9 cellular contexts compared by ENCODE assay signal in the genomic region with DNA sequence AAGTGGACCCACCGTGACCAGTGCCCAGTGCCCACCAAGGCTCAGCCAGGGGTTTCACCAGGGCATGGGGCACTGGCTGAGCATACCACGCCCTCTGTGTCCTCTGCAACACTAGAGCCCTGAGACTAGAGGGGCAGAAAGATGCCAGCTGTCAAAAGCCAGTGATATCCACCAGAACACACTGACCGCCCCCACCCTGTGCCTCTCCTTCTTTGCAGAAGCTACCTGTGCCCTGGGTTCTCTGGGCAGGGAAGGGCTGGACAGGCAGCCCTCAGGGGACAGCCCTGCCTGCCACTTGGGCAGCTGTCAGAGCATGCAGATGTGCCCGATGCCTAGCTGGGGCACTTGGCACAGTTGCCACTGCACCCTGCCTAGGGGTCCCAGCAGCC. TPM values are rescaled to one million over a fixed set of nuclear protein-coding genes. Genes with fewer than 3 reads are reported as not detected.
DNase-seq lines count a peak whose midpoint lies in the region; ATAC-seq, FAIRE-seq and TF ChIP-seq lines count a peak whose summit lies in the region.
"Had no signal": no experiment of that assay in that cellular context is flagged by ENCODE, and none has a peak within 500 bp of the region (broad histone marks: within the 10 kb centered on the region; RNA-seq: fewer than 3 reads in every experiment).

No MANE protein-coding gene starts in this region.

- TF ChIP-seq CTCF in A549 (IDR thresholded peaks at IDR 0.05) (no peak), LNCaP clone FGC (IDR thresholded peaks at IDR 0.05; ENCODE audit: control insufficient read depth, extremely low read depth, insufficient read depth) (no peak), colonic mucosa (IDR thresholded peaks at IDR 0.05) (no peak), mucosa of descending colon (IDR thresholded peaks at IDR 0.05) (no peak)

- CTCF ChIA-PET in A549 (lab: Yijun Ruan, JAX): interaction anchor here (0.6 to 4.9 kb wide), 47 partner anchors 8 to 940 kb away, joined by 3 to 42 read pairs (median 6); a partner anchor contains a TSS

- no peak for TF ChIP-seq RAD21 in A549 (conservative IDR thresholded peaks at IDR 0.05 in 1 of 2, IDR thresholded peaks at IDR 0.05 in 1 of 2)

- DNase-seq in A549 (ENCODE audit: low read depth in 1 of 2, low spot score in 1 of 2) (no peak), LNCaP clone FGC (ENCODE audit: low read depth) (no peak), colonic mucosa (no peak), mucosa of descending colon (no peak), mesenteric fat pad (ENCODE audit: low spot score) (no peak)

- H3K9me3 ChIP-seq in A549 (no peaks in the 10 kb centered on the region), colonic mucosa (no peaks in the 10 kb centered on the region), mucosa of descending colon (no peaks in the 10 kb centered on the region)

- 36% methylated on average over 4 of the region's 4 CpGs for WGBS in A549 (ENCODE audit: missing lambda C conversion rate)

- peak; percentile 39 to 46 for ATAC-seq in A549
- ATAC-seq in mucosa of descending colon: peak; percentile 27
- ATAC-seq in GM18868 (IDR thresholded peaks at IDR 0.05; ENCODE audit: unreplicated experiment): no peak
- no peak for ATAC-seq in GM18907 (IDR thresholded peaks at IDR 0.05; ENCODE audit: unreplicated experiment)
- ATAC-seq in GM18519 (IDR thresholded peaks at IDR 0.05; ENCODE audit: low FRiP score, unreplicated experiment): no peak

- H3K4me1 ChIP-seq in A549 (peaks cover 55% of the 10 kb centered on the region), colonic mucosa (peaks cover 8% of the 10 kb centered on the region), mucosa of descending colon (ENCODE audit: low read depth) (peaks cover 45% of the 10 kb centered on the region)

- no peak for TF ChIP-seq EP300 in A549 (IDR thresholded peaks at IDR 0.05)

- H3K4me3 ChIP-seq in A549 (peak overlapping the region; percentile 64), LNCaP clone FGC (ENCODE audit: low read depth, low read length) (peak overlapping the region; percentile 40; the same call in 1 of the 2 replicates), colonic mucosa (peak overlapping the region; percentile 80), mucosa of descending colon (peak overlapping the region; percentile 65)

- H3K36me3 ChIP-seq in colonic mucosa (no peaks in the 10 kb centered on the region), mucosa of descending colon (ENCODE audit: low read depth) (no peaks in the 10 kb centered on the region)

- H3K27me3 ChIP-seq in colonic mucosa: no peaks in the 10 kb centered on the region

- H3K4me2 ChIP-seq in A549: peak overlapping the region; percentile 95

- no peak for FAIRE-seq in A549 (lab: Jason Lieb, UNC)

- TF ChIP-seq POLR2A in A549 (IDR thresholded peaks at IDR 0.05; ENCODE audit: low read length): no peak

- peak overlapping the region; percentile 79 to 98 for H3K27ac ChIP-seq in A549
- peak overlapping the region; percentile 92 for H3K27ac ChIP-seq in colonic mucosa

- intact Hi-C loops in colonic mucosa (cut with DNase I) (loop anchor here (5.0 kb wide), 1 partner anchor 46 kb away; no protein-coding TSS in a partner anchor), mucosa of descending colon (cut with DNase I, micrococcal nuclease) (loop anchor here in 1 of 2 donors (10.0 kb wide), 1 partner anchor 48 kb away; no protein-coding TSS in a partner anchor)

- POLR2A ChIA-PET in A549 (lab: Yijun Ruan, JAX): interaction anchor here (0.6 to 2.4 kb wide), 7 partner anchors 9 to 376 kb away, joined by 3 to 10 read pairs (median 5); a partner anchor contains a TSS

- H3K9ac ChIP-seq in colonic mucosa (ENCODE audit: low read depth in 2 of 2, low read length in 2 of 2): peak overlapping the region; percentile 92 to 99

TF ChIP-seq in A549, 52 proteins besides CTCF, POLR2A, EP300 and RAD21:
- TF ChIP-seq HOXA7 (CRISPR knock-in tag; IDR thresholded peaks at IDR 0.05) (no peak), HOXB13 (CRISPR knock-in tag; IDR thresholded peaks at IDR 0.05; ENCODE audit: low read depth) (no peak), CBX2 (IDR thresholded peaks at IDR 0.05; ENCODE audit: borderline replicate concordance, low read depth) (no peak), MAZ (IDR thresholded peaks at IDR 0.05; ENCODE audit: borderline replicate concordance, low read depth, low read length) (no peak), TFCP2L1 (CRISPR knock-in tag; IDR thresholded peaks at IDR 0.05) (no peak), BHLHE40 (IDR thresholded peaks at IDR 0.05; ENCODE audit: low read depth, low read length) (no peak), ZC3H11A (IDR thresholded peaks at IDR 0.05) (no peak)
- TF ChIP-seq, protein P1, sequence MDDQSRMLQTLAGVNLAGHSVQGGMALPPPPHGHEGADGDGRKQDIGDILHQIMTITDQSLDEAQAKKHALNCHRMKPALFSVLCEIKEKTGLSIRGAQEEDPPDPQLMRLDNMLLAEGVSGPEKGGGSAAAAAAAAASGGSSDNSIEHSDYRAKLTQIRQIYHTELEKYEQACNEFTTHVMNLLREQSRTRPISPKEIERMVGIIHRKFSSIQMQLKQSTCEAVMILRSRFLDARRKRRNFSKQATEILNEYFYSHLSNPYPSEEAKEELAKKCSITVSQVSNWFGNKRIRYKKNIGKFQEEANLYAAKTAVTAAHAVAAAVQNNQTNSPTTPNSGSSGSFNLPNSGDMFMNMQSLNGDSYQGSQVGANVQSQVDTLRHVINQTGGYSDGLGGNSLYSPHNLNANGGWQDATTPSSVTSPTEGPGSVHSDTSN (IDR thresholded peaks at IDR 0.05): no peak
- TF ChIP-seq, protein P2, sequence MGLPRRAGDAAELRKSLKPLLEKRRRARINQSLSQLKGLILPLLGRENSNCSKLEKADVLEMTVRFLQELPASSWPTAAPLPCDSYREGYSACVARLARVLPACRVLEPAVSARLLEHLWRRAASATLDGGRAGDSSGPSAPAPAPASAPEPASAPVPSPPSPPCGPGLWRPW (IDR thresholded peaks at IDR 0.05): no peak

RNA-seq across cellular contexts. Expression of a gene that starts 0.5 kb away (rescaled TPM):
- polyA plus RNA-seq in A549 (2011; rRNA removed) (18.5 and 23.5 TPM in 2 replicates), A549 (2017; fragmentation: RNase III; extraction: RNeasy Plus Mini Kit Qiagen cat#74134 plus additional on column Dnase treatment) (15.5 to 19.3 TPM (median 19.1 TPM) in 3 replicates)
- polyA plus RNA-seq in A549 (2012; cell fraction: cytosol; rRNA removed): 22.2 and 38.1 TPM in 2 replicates
- polyA plus RNA-seq in A549 (2012; cell fraction: nucleus; rRNA removed): 49.7 and 59.1 TPM in 2 replicates
- polyA minus RNA-seq in A549 (2011; rRNA and poly(A)+ RNA removed): 17.6 and 24.3 TPM in 2 replicates
- total RNA-seq in colonic mucosa (10 to 100 TPM; 41.2 to 42.8 TPM), mucosa of descending colon (10 to 100 TPM; 48.1 to 71.0 (median 60.7) TPM), mesenteric fat pad (128 TPM)
- total RNA-seq: neural crest cell had no signal

RNA-seq across cellular contexts. Expression of a gene that starts 53.2 kb away (rescaled TPM):
- polyA plus RNA-seq in A549 (2011; rRNA removed) (not detected in 2 replicates), A549 (2017; fragmentation: RNase III; extraction: RNeasy Plus Mini Kit Qiagen cat#74134 plus additional on column Dnase treatment) (not detected in 3 replicates)
- not detected in 2 replicates for polyA plus RNA-seq in A549 (2012; cell fraction: cytosol; rRNA removed)
- polyA plus RNA-seq in A549 (2012; cell fraction: nucleus; rRNA removed): not detected in 2 replicates
- polyA minus RNA-seq in A549 (2011; rRNA and poly(A)+ RNA removed): not detected in 2 replicates
- total RNA-seq in colonic mucosa (under 1 TPM in 1 of 2 donors, not detected in 1; 0.07 TPM), mucosa of descending colon (under 1 TPM in 1 of 3 donors, not detected in 2; 0.10 TPM), mesenteric fat pad (0.22 TPM)

Comparison
In these comparisons a context has a peak if more than half of its experiments do, and no peak if none do; other contexts are left out.
1. ATAC-seq: peak in A549 (2 of 2) and mucosa of descending colon (single experiment); none in GM18868 (single experiment), GM18907 (single experiment) and GM18519 (single experiment).
2. Peak in every context shown above with its lines, with median percentiles within 50 percentile points of each other: H3K4me3 ChIP-seq.